Comparison of ENCODE assay signal across 8 cellular contexts in the genomic region with DNA sequence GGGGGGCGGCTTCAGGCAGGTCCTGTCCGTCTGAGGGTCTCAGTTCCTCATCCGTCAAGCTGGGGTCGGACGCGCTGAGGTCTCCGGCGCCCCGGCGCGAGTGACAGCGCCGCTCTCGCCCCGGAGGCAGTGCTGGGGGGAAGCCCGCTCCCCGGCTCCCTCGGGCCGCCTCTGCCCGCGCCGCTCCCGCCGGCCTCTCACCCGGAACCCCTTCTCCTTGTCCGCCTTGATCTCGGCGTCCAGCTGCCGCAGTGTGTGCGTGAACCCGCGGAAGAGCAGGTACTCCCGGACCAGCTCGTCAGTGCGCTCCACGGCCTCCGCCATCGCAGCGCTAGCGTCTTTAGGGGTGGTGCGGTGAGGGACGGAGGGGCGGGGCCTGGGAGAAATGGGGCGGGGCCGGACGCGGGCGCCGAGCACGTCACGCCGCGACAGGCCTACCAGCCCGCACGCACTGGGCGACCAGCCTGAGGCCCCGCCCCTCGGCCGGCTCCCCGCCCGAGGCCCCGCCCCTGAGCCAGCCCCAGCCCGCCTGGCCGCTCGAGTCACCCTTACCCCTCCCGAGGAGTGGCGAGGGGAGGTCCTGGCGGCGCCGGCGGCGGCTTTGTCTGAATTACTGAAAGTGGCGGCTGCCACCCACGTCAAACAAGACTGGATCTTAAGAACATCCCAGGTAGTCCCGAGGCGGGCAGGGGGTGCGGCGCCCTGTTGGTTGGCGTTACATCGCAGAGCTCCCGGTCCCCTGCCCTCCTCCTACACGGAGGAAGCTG. TPM values are rescaled to one million over a fixed set of nuclear protein-coding genes. Genes with fewer than 3 reads are reported as not detected.
DNase-seq lines count a peak whose midpoint lies in the region; ATAC-seq lines count a peak whose summit lies in the region.

A gene (minus strand): TSS at position 348 of the 767 bp plus-strand sequence. CDS start 24 bp downstream, at position 324.

- ATAC-seq in GM21367 (IDR thresholded peaks at IDR 0.05; ENCODE audit: unreplicated experiment), result peak; percentile 82
- peak; percentile 87 for ATAC-seq in memory B cell (ENCODE audit: low read depth)

- H3K9me3 Mint-ChIP-seq in memory B cell, result no peaks in the 10 kb centered on the region

- peak within 1 kb of the TSS; percentile 99 for H3K4me3 Mint-ChIP-seq in memory B cell

- H3K4me1 Mint-ChIP-seq in memory B cell, result peaks cover 25% of the 10 kb centered on the region

- DNase-seq in COR-L47 (lab: John Stamatoyannopoulos, UW), result peak; percentile 90
- DNase-seq in HT1080 (ENCODE audit: low read depth), result peak; percentile 78
- peak; percentile 91 for DNase-seq in NK-92 treated with Interleukin-12 subunit alpha and Interleukin-12 subunit beta, amount 100 ng/mL, for 24 hours (lab: John Stamatoyannopoulos, UW)
- DNase-seq in activated CD8-positive, alpha-beta memory T cell treated with anti-CD3 and anti-CD28 coated beads for 24 hours, result peak; percentile 99
- peak; percentile 93 for DNase-seq in effector CD4-positive, alpha-beta T cell
- peak; percentile 85 to 86 for DNase-seq in memory B cell (ENCODE audit: low spot score in 2 of 2)
- DNase-seq in stimulated activated CD8-positive, alpha-beta memory T cell treated with anti-CD3 and anti-CD28 coated beads, Interleukin-12 subunit alpha, Interleukin-12 subunit beta, amount 100 ng/mL, for 24 hours (ENCODE audit: extremely low read depth), result peak; percentile 83

- H3K36me3 Mint-ChIP-seq in memory B cell, result no peaks in the 10 kb centered on the region

- no peaks in the 10 kb centered on the region for H3K27me3 Mint-ChIP-seq in memory B cell

- H3K27ac Mint-ChIP-seq in memory B cell, result peak within 1 kb of the TSS; percentile 95

RNA-seq across cellular contexts. Expression of the gene that starts here (rescaled TPM):
- total RNA-seq in HT1080 (2014; rRNA removed; shearing (Covaris generic)), result 3.9 and 4.1 TPM in 2 replicates
- polyA plus RNA-seq in HT1080 (2015; cell fraction: cytosol; rRNA removed), result 2.8 and 4.3 TPM in 2 replicates
- polyA plus RNA-seq in HT1080 (2015; cell fraction: nucleus; rRNA removed), result 11.6 and 18.8 TPM in 2 replicates

Comparison
In these comparisons a context has a peak if more than half of its experiments do, and no peak if none do; other contexts are left out.
1. Peak in every context shown above with its lines: DNase-seq and ATAC-seq.